In the genomic region with DNA sequence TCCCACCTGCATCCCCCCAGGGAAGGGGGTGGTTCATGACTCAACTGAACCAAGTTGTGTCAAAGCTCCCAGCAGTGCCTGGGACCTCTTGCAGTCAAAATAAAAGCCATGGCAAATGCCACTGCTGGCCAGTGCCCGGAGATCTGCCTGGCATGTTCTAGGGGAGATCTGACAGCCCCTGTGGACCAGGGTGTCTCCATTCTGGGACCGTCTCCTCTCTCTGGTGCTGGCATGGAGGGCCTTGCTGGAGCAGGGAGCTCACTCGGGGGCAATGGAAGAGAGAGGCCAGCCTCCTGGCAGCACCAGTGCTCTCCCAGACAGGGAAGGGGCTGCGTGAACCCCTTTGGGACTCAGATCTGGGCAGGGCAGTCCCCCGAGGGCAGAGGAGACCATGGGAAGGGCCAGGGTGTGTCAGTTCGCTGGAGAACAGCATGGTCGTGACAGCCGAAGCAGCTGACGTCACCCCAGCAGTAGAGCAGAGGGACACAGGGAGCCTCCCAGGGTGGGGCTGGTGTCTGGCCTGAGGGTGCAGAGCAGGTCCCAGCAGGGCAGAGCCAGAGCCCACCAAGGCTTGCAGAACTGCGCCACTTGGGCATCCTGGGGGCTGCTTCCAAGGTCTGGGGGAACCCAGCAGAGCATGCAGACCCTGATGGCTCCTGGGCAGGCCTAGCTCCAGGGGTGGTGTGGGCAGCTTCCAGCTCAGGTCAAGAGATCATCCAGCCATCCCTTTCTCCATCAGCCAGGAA, we compare ENCODE assay signal across 12 cellular contexts.
DNase-seq lines count a peak whose midpoint lies in the region; ATAC-seq, FAIRE-seq and TF ChIP-seq lines count a peak whose summit lies in the region.
"Had no signal": no experiment of that assay in that cellular context is flagged by ENCODE, and none has a peak within 500 bp of the region (broad histone marks: within the 10 kb centered on the region; RNA-seq: fewer than 3 reads in every experiment).

No MANE protein-coding gene starts in this region.

- TF ChIP-seq POLR2A in K562 (conservative IDR thresholded peaks at IDR 0.05) (no peak), gastrocnemius medialis (IDR thresholded peaks at IDR 0.05) (no peak)

- no peak for TF ChIP-seq CTCF in K562 (IDR thresholded peaks at IDR 0.05 in 2 of 3, conservative IDR thresholded peaks at IDR 0.05 in 1 of 3; ENCODE audit: insufficient read depth in 2 of 3, low read depth in 1 of 3, low read length in 3 of 3)
- TF ChIP-seq CTCF in lower lobe of right lung (IDR thresholded peaks at IDR 0.05): no peak
- TF ChIP-seq CTCF in type B pancreatic cell (conservative IDR thresholded peaks at IDR 0.05): no peak
- TF ChIP-seq CTCF in gastrocnemius medialis (IDR thresholded peaks at IDR 0.05 in 4 of 5, conservative IDR thresholded peaks at IDR 0.05 in 1 of 5): no peak

- H3K9me3 ChIP-seq in K562 (replicated peaks; ENCODE audit: control insufficient read depth, insufficient read depth, low read depth, low read length) (no peaks in the 10 kb centered on the region), lower lobe of right lung (no peaks in the 10 kb centered on the region), gastrocnemius medialis (no peaks in the 10 kb centered on the region)

- CTCF ChIA-PET in activated naive CD4-positive, alpha-beta T cell treated with anti-CD3 and anti-CD28 coated beads, Interleukin-2, amount 10 ng/mL, durations not matched to agents 7 days and 5 days (lab: Charles Lee): no interaction called here
- CTCF ChIA-PET in activated naive CD4-positive, alpha-beta T cell treated with anti-CD3 and anti-CD28 coated beads for 36 hours (lab: Charles Lee): no interaction called here
- CTCF ChIA-PET in K562 (lab: Yijun Ruan, JAX; ENCODE audit: low intra/inter-chr PET ratio): no interaction called here

- H3K79me2 ChIP-seq in K562 (ENCODE audit: control insufficient read depth, insufficient read depth, low read length): no peaks in the 10 kb centered on the region

- peak overlapping the region; percentile 52; the same call in 1 of the 2 replicates for H2AFZ ChIP-seq in K562 (ENCODE audit: low read depth, low read length)

- 54% methylated on average over 10 of the region's 10 CpGs for WGBS in K562 (ENCODE audit: insufficient coverage, low coverage, missing lambda C conversion rate)

- no peak for TF ChIP-seq RAD21 in K562 (CRISPR knock-in tag; conservative IDR thresholded peaks at IDR 0.05 in 1 of 2, IDR thresholded peaks at IDR 0.05 in 1 of 2)

- no peak overlapping the region for H3K4me2 ChIP-seq in K562 (ENCODE audit: insufficient read depth, low read length)

- H3K27me3 ChIP-seq in K562 (ENCODE audit: control insufficient read depth in 2 of 2, insufficient read depth in 2 of 2, low read length in 2 of 2): no peaks in the 10 kb centered on the region
- H3K27me3 ChIP-seq in lower lobe of right lung (ENCODE audit: low read depth): no peaks in the 10 kb centered on the region
- H3K27me3 ChIP-seq in gastrocnemius medialis: no peaks in the 10 kb centered on the region

- peaks cover 10% of the 10 kb centered on the region for H3K4me1 Mint-ChIP-seq in activated naive CD4-positive, alpha-beta T cell treated with anti-CD3 and anti-CD28 coated beads, Interleukin-2, amount 10 ng/mL, durations not matched to agents 7 days and 5 days
- peaks cover 9% of the 10 kb centered on the region for H3K4me1 Mint-ChIP-seq in activated naive CD4-positive, alpha-beta T cell treated with anti-CD3 and anti-CD28 coated beads for 36 hours (ENCODE audit: low read depth)
- H3K4me1 Mint-ChIP-seq in type B pancreatic cell (ENCODE audit: unreplicated experiment): peaks cover 6% of the 10 kb centered on the region

- intact Hi-C loops in activated naive CD4-positive, alpha-beta T cell treated with anti-CD3 and anti-CD28 coated beads for 36 hours (cut with micrococcal nuclease): no loop called here
- intact Hi-C loops in K562 (cut with micrococcal nuclease): no loop called here
- intact Hi-C loops in lower lobe of right lung (cut with DNase I): no loop called here
- intact Hi-C loops in gastrocnemius medialis (cut with DNase I; ENCODE audit: low total_unique reads): loop anchor here (10.0 kb wide), 2 partner anchors 116 to 446 kb away; no protein-coding TSS in a partner anchor

- peaks cover 1% of the 10 kb centered on the region for H3K9me3 Mint-ChIP-seq in activated naive CD4-positive, alpha-beta T cell treated with anti-CD3 and anti-CD28 coated beads, Interleukin-2, amount 10 ng/mL, durations not matched to agents 7 days and 5 days
- no peaks in the 10 kb centered on the region for H3K9me3 Mint-ChIP-seq in activated naive CD4-positive, alpha-beta T cell treated with anti-CD3 and anti-CD28 coated beads for 36 hours
- H3K9me3 Mint-ChIP-seq in type B pancreatic cell: peaks cover 5% of the 10 kb centered on the region

- in situ Hi-C loops in K562 (cut with MboI) (no loop called here), gastrocnemius medialis (cut with MboI; ENCODE audit: low sequenced_read_pairs in 4 of 4) (no loop called here)

- BruUV-seq in K562 (replicated peaks; lab: Mats Ljungman, UMichigan): no TSS peak

- H3K4me1 ChIP-seq in K562 (replicated peaks in 1 of 2; ENCODE audit: control insufficient read depth in 2 of 2, insufficient read depth in 2 of 2, low read length in 2 of 2): peaks cover 8 to 47% of the 10 kb centered on the region in 2 experiments; a peak in 4 of 5 replicates
- H3K4me1 ChIP-seq in lower lobe of right lung: no peaks in the 10 kb centered on the region
- no peaks in the 10 kb centered on the region for H3K4me1 ChIP-seq in gastrocnemius medialis

- H3K4me3 ChIP-seq in K562 (no peak overlapping the region), lower lobe of right lung (no peak overlapping the region), gastrocnemius medialis (no peak overlapping the region)

- DNase-seq in activated naive CD4-positive, alpha-beta T cell treated with anti-CD3 and anti-CD28 coated beads, Interleukin-2, amount 10 ng/mL, durations not matched to agents 7 days and 5 days: peak; percentile 18
- DNase-seq in activated naive CD4-positive, alpha-beta T cell treated with anti-CD3 and anti-CD28 coated beads for 36 hours: no peak
- DNase-seq in K562 (ENCODE audit: extremely low read depth in 1 of 4, low spot score in 3 of 4): no peak
- peak; percentile 21 for DNase-seq in lower lobe of right lung
- DNase-seq in type B pancreatic cell (ENCODE audit: extremely low spot score, unreplicated experiment): peak; percentile 64
- DNase-seq in gastrocnemius medialis: no peak
- DNase-seq in NCI-H69 (lab: John Stamatoyannopoulos, UW): no peak
- DNase-seq: activated naive CD4-positive, alpha-beta T cell treated with Interleukin-2 at 50 U/mL for 16 hours; DMS 273 treated with DMSO at 0.1 percent for 48 hours; NCI-H2227 treated with DMSO at 0.1 percent for 48 hours had no signal

- no peaks in the 10 kb centered on the region for H3K36me3 ChIP-seq in K562 (ENCODE audit: control insufficient read depth, insufficient read depth, low read length)
- H3K36me3 ChIP-seq in lower lobe of right lung: no peaks in the 10 kb centered on the region
- no peaks in the 10 kb centered on the region for H3K36me3 ChIP-seq in gastrocnemius medialis

- no peak overlapping the region for H3K4me3 Mint-ChIP-seq in activated naive CD4-positive, alpha-beta T cell treated with anti-CD3 and anti-CD28 coated beads, Interleukin-2, amount 10 ng/mL, durations not matched to agents 7 days and 5 days
- H3K4me3 Mint-ChIP-seq in activated naive CD4-positive, alpha-beta T cell treated with anti-CD3 and anti-CD28 coated beads for 36 hours: no peak overlapping the region
- no peak overlapping the region for H3K4me3 Mint-ChIP-seq in type B pancreatic cell
- H3K4me3 Mint-ChIP-seq: naive thymus-derived CD8-positive, alpha-beta T cell had no signal

- POLR2A ChIA-PET in K562 (lab: Yijun Ruan, JAX): interaction anchor here (0.5 to 1.4 kb wide), 2 partner anchors 10 to 65 kb away, joined by 3 to 5 read pairs; no protein-coding TSS in a partner anchor

- peaks cover 3% of the 10 kb centered on the region for H3K9me1 ChIP-seq in K562 (ENCODE audit: control insufficient read depth, insufficient read depth, low read length)

- H3K27ac Mint-ChIP-seq in activated naive CD4-positive, alpha-beta T cell treated with anti-CD3 and anti-CD28 coated beads, Interleukin-2, amount 10 ng/mL, durations not matched to agents 7 days and 5 days: no peak overlapping the region
- H3K27ac Mint-ChIP-seq in activated naive CD4-positive, alpha-beta T cell treated with anti-CD3 and anti-CD28 coated beads for 36 hours: no peak overlapping the region
- H3K27ac Mint-ChIP-seq in type B pancreatic cell: no peak overlapping the region

- ATAC-seq in K562: no peak
- ATAC-seq in lower lobe of right lung: no peak
- ATAC-seq in HG03342 (IDR thresholded peaks at IDR 0.05; ENCODE audit: unreplicated experiment): no peak
- ATAC-seq in gastrocnemius medialis: no peak
- ATAC-seq: naive thymus-derived CD8-positive, alpha-beta T cell had no signal

- peaks cover 1% of the 10 kb centered on the region for H3K36me3 Mint-ChIP-seq in activated naive CD4-positive, alpha-beta T cell treated with anti-CD3 and anti-CD28 coated beads, Interleukin-2, amount 10 ng/mL, durations not matched to agents 7 days and 5 days
- H3K36me3 Mint-ChIP-seq in activated naive CD4-positive, alpha-beta T cell treated with anti-CD3 and anti-CD28 coated beads for 36 hours (ENCODE audit: low read depth): peaks cover 2% of the 10 kb centered on the region
- no peaks in the 10 kb centered on the region for H3K36me3 Mint-ChIP-seq in type B pancreatic cell

- H3K27me3 Mint-ChIP-seq in activated naive CD4-positive, alpha-beta T cell treated with anti-CD3 and anti-CD28 coated beads, Interleukin-2, amount 10 ng/mL, durations not matched to agents 7 days and 5 days: no peaks in the 10 kb centered on the region
- H3K27me3 Mint-ChIP-seq in activated naive CD4-positive, alpha-beta T cell treated with anti-CD3 and anti-CD28 coated beads for 36 hours (ENCODE audit: low read depth): no peaks in the 10 kb centered on the region
- peaks cover 11% of the 10 kb centered on the region for H3K27me3 Mint-ChIP-seq in type B pancreatic cell
- H3K27me3 Mint-ChIP-seq: naive thymus-derived CD8-positive, alpha-beta T cell had no signal

- H3K9ac ChIP-seq in K562 (ENCODE audit: insufficient read depth in 1 of 2, low read depth in 2 of 2, low read length in 2 of 2): peak overlapping the region in 1 of 2 experiments; percentile 81; a peak in 2 of 4 replicates

- H3K27ac ChIP-seq in K562 (ENCODE audit: extremely low read depth, low read depth, low read length) (no peak overlapping the region), lower lobe of right lung (no peak overlapping the region), gastrocnemius medialis (no peak overlapping the region)

- FAIRE-seq in K562 (lab: Jason Lieb, UNC): no peak

- no peak for TF ChIP-seq EP300 in K562 (IDR thresholded peaks at IDR 0.05; ENCODE audit: low read length)

- H4K20me1 ChIP-seq in K562 (replicated peaks; ENCODE audit: control insufficient read depth, insufficient read depth, low read length): no peaks in the 10 kb centered on the region

TF ChIP-seq in K562, 482 proteins besides CTCF, POLR2A, EP300 and RAD21 (continues in another document):
- 0 out of 2 replicates have a peak, but pooled peaks have one; percentile 26 for TF ChIP-seq NR3C1 (CRISPR knock-in tag; IDR thresholded peaks at IDR 0.05)

Comparison
In these comparisons a context has a peak if more than half of its experiments do, and no peak if none do; other contexts are left out.
1. DNase-seq: peak in activated naive CD4-positive, alpha-beta T cell treated with anti-CD3 and anti-CD28 coated beads, Interleukin-2, amount 10 ng/mL, durations not matched to agents 7 days and 5 days (single experiment), lower lobe of right lung (single experiment) and type B pancreatic cell (single experiment); none in activated naive CD4-positive, alpha-beta T cell treated with anti-CD3 and anti-CD28 coated beads for 36 hours (single experiment), K562 (0 of 4), gastrocnemius medialis (0 of 2) and NCI-H69 (single experiment).